1 cellular context compared by ENCODE assay signal in genomic region chr2:205066081-205066480, GRCh38.
TF ChIP-seq lines count a peak whose summit lies in the region.

No MANE protein-coding gene starts in this region.

TF ChIP-seq in K562, 482 proteins besides CTCF, POLR2A, EP300 and RAD21 (continued from another document):
- no peak for TF ChIP-seq SFPQ (IDR thresholded peaks at IDR 0.05; ENCODE audit: low read depth, low read length)
- TF ChIP-seq KAT7 (CRISPR knock-in tag; IDR thresholded peaks at IDR 0.05; ENCODE audit: borderline replicate concordance) = no peak
- no peak for TF ChIP-seq RBM15 (IDR thresholded peaks at IDR 0.05; ENCODE audit: insufficient read depth, low read length)
- no peak for TF ChIP-seq FOXA3 (CRISPR knock-in tag; conservative IDR thresholded peaks at IDR 0.05 in 1 of 2, IDR thresholded peaks at IDR 0.05 in 1 of 2)
- TF ChIP-seq POLR2G (IDR thresholded peaks at IDR 0.05; ENCODE audit: low read depth, low read length) = no peak
- no peak for TF ChIP-seq CBX3 (IDR thresholded peaks at IDR 0.05; ENCODE audit: borderline replicate concordance in 1 of 2, low read length in 2 of 2)
- no peak for TF ChIP-seq DNMT1 (IDR thresholded peaks at IDR 0.05)
- TF ChIP-seq, protein P1, sequence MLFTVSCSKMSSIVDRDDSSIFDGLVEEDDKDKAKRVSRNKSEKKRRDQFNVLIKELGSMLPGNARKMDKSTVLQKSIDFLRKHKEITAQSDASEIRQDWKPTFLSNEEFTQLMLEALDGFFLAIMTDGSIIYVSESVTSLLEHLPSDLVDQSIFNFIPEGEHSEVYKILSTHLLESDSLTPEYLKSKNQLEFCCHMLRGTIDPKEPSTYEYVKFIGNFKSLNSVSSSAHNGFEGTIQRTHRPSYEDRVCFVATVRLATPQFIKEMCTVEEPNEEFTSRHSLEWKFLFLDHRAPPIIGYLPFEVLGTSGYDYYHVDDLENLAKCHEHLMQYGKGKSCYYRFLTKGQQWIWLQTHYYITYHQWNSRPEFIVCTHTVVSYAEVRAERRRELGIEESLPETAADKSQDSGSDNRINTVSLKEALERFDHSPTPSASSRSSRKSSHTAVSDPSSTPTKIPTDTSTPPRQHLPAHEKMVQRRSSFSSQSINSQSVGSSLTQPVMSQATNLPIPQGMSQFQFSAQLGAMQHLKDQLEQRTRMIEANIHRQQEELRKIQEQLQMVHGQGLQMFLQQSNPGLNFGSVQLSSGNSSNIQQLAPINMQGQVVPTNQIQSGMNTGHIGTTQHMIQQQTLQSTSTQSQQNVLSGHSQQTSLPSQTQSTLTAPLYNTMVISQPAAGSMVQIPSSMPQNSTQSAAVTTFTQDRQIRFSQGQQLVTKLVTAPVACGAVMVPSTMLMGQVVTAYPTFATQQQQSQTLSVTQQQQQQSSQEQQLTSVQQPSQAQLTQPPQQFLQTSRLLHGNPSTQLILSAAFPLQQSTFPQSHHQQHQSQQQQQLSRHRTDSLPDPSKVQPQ (CRISPR knock-in tag; IDR thresholded peaks at IDR 0.05; ENCODE audit: borderline replicate concordance) = no peak
- no peak for TF ChIP-seq NCOA2 (IDR thresholded peaks at IDR 0.05; ENCODE audit: partially characterized antibody in 2 of 2)
- no peak for TF ChIP-seq IRF9 (tag; IDR thresholded peaks at IDR 0.05)
- TF ChIP-seq POLR3A (IDR thresholded peaks at IDR 0.05; ENCODE audit: borderline replicate concordance, extremely low read depth, insufficient read depth, insufficient read length) = no peak
